ENCODE assay signal across 21 cellular contexts in genomic region chr21:46603228-46603627, GRCh38. TPM values are rescaled to one million over a fixed set of nuclear protein-coding genes. Genes with fewer than 3 reads are reported as not detected.
DNase-seq lines count a peak whose midpoint lies in the region; ATAC-seq and TF ChIP-seq lines count a peak whose summit lies in the region.
"Had no signal": no experiment of that assay in that cellular context is flagged by ENCODE, and none has a peak within 500 bp of the region (broad histone marks: within the 10 kb centered on the region; RNA-seq: fewer than 3 reads in every experiment).

No MANE protein-coding gene starts in this region.

- H3K9ac ChIP-seq in neural progenitor cell = no peak overlapping the region

- no peak overlapping the region for H2AFZ ChIP-seq in neural progenitor cell (replicated peaks)
- H2AFZ ChIP-seq: hepatocyte had no signal

- TF ChIP-seq CTCF in fibroblast of the aortic adventitia (IDR thresholded peaks at IDR 0.05; ENCODE audit: insufficient read depth, low read length) (no peak), neural progenitor cell (IDR thresholded peaks at IDR 0.05) (no peak)

- no peaks in the 10 kb centered on the region for H4K20me1 ChIP-seq in neural progenitor cell (ENCODE audit: low read depth)

- H3K79me2 ChIP-seq in neural progenitor cell (ENCODE audit: low read depth) = no peaks in the 10 kb centered on the region
- H3K79me2 ChIP-seq: hepatocyte had no signal

- intact Hi-C loops in aorta (cut with DNase I) = no loop called here

- no peaks in the 10 kb centered on the region for H3K27me3 ChIP-seq in neural progenitor cell
- H3K27me3 ChIP-seq in aorta (ENCODE audit: control insufficient read depth in 1 of 2, insufficient read depth in 2 of 2, low read length in 1 of 2) = no peaks in the 10 kb centered on the region
- H3K27me3 ChIP-seq: hepatocyte, upper lobe of right lung had no signal

- H3K9me3 Mint-ChIP-seq in activated naive CD8-positive, alpha-beta T cell treated with anti-CD3 and anti-CD28 coated beads for 36 hours = no peaks in the 10 kb centered on the region
- H3K9me3 Mint-ChIP-seq in neural progenitor cell = peaks cover 9% of the 10 kb centered on the region

- no peak overlapping the region for H3K27ac ChIP-seq in neural progenitor cell
- H3K27ac ChIP-seq in aorta (ENCODE audit: low read depth in 1 of 2, low read length in 2 of 2) = no peak overlapping the region
- H3K27ac ChIP-seq: hepatocyte, upper lobe of right lung had no signal

- 60 to 71% methylated on average over 8 to 9 of the region's 9 CpGs for WGBS in aorta, 2 donors

- DNase-seq in ELF-1 (ENCODE audit: low read depth, low spot score) = peak; percentile 21
- no peak for DNase-seq in activated naive CD8-positive, alpha-beta T cell treated with anti-CD3 and anti-CD28 coated beads for 36 hours
- DNase-seq in fibroblast of the aortic adventitia (ENCODE audit: low read depth) = peak; percentile 18
- peak; percentile 60 for DNase-seq in neural progenitor cell (ENCODE audit: low spot score)
- DNase-seq in NCI-H2029 (lab: John Stamatoyannopoulos, UW) = no peak
- DNase-seq in NCI-H526 (lab: John Stamatoyannopoulos, UW) = no peak
- DNase-seq in NCI-H187 (lab: John Stamatoyannopoulos, UW) = no peak
- no peak for DNase-seq in aorta
- DNase-seq: COR-L47; EL; Kasumi-1; NCI-H1092 treated with DMSO at 0.1 percent for 48 hours; NCI-H2171 treated with DMSO at 0.1 percent for 48 hours; SIG-M5; stimulated activated naive CD4-positive, alpha-beta T cell treated with Interleukin-2 at 50 U/mL for 16 hours; T1000; upper lobe of right lung had no signal

- H3K9me3 ChIP-seq in neural progenitor cell (ENCODE audit: low read depth) = no peaks in the 10 kb centered on the region
- no peaks in the 10 kb centered on the region for H3K9me3 ChIP-seq in aorta (ENCODE audit: control insufficient read depth, low read length)
- H3K9me3 ChIP-seq: upper lobe of right lung had no signal

- peaks cover 10% of the 10 kb centered on the region for H3F3A ChIP-seq in neural progenitor cell (ENCODE audit: low read depth)

- peak overlapping the region; percentile 42 for H3K4me2 ChIP-seq in neural progenitor cell
- H3K4me2 ChIP-seq: hepatocyte had no signal

- H3K4me3 ChIP-seq in fibroblast of the aortic adventitia (ENCODE audit: low read depth, low read length) = no peak overlapping the region
- no peak overlapping the region for H3K4me3 ChIP-seq in neural progenitor cell
- H3K4me3 ChIP-seq in aorta (ENCODE audit: low read length in 2 of 2) = no peak overlapping the region
- H3K4me3 ChIP-seq: hepatocyte, upper lobe of right lung had no signal

- H3K27me3 Mint-ChIP-seq in activated naive CD8-positive, alpha-beta T cell treated with anti-CD3 and anti-CD28 coated beads for 36 hours = no peaks in the 10 kb centered on the region
- peaks cover 7% of the 10 kb centered on the region for H3K27me3 Mint-ChIP-seq in neural progenitor cell (ENCODE audit: insufficient read depth, low read depth)

- H3K4me1 ChIP-seq in neural progenitor cell = peaks cover 31% of the 10 kb centered on the region
- no peaks in the 10 kb centered on the region for H3K4me1 ChIP-seq in aorta (ENCODE audit: control insufficient read depth in 1 of 2, insufficient read depth in 2 of 2, low read length in 2 of 2)

- no peak for ATAC-seq in aorta (ENCODE audit: low FRiP score)
- ATAC-seq: sciatic nerve, upper lobe of right lung had no signal

- peak overlapping the region; percentile 37 for H3K4me3 Mint-ChIP-seq in activated naive CD8-positive, alpha-beta T cell treated with anti-CD3 and anti-CD28 coated beads for 36 hours
- H3K4me3 Mint-ChIP-seq in neural progenitor cell = no peak overlapping the region

- no peaks in the 10 kb centered on the region for H3K36me3 ChIP-seq in neural progenitor cell
- H3K36me3 ChIP-seq in aorta (ENCODE audit: control insufficient read depth in 1 of 2, insufficient read depth in 2 of 2, low read length in 1 of 2) = no peaks in the 10 kb centered on the region
- H3K36me3 ChIP-seq: upper lobe of right lung had no signal

- no peaks in the 10 kb centered on the region for H3K36me3 Mint-ChIP-seq in activated naive CD8-positive, alpha-beta T cell treated with anti-CD3 and anti-CD28 coated beads for 36 hours
- no peaks in the 10 kb centered on the region for H3K36me3 Mint-ChIP-seq in neural progenitor cell

- peaks cover 60% of the 10 kb centered on the region for H3K4me1 Mint-ChIP-seq in activated naive CD8-positive, alpha-beta T cell treated with anti-CD3 and anti-CD28 coated beads for 36 hours
- peaks cover 72% of the 10 kb centered on the region for H3K4me1 Mint-ChIP-seq in neural progenitor cell

- H3K27ac Mint-ChIP-seq in activated naive CD8-positive, alpha-beta T cell treated with anti-CD3 and anti-CD28 coated beads for 36 hours = no peak overlapping the region
- H3K27ac Mint-ChIP-seq in neural progenitor cell = no peak overlapping the region

RNA-seq across cellular contexts. Expression of gene S100B, which starts 1.7 kb away (rescaled TPM):
- 10 to 100 TPM in 1 of 2 experiments, 1 to 10 TPM in 1; 8.7 to 10.5 TPM for total RNA-seq in activated naive CD8-positive, alpha-beta T cell treated with anti-CD3 and anti-CD28 coated beads for 36 hours
- total RNA-seq in fibroblast of the aortic adventitia (ENCODE audit: low replicate concordance) = 1.1 and 1.2 TPM in 2 replicates
- total RNA-seq in neural progenitor cell (ENCODE audit: low replicate concordance) = 0.60 and 1.0 TPM in 2 replicates
- total RNA-seq in aorta = 1 to 10 TPM; 6.1 to 8.7 TPM
- 1 to 10 TPM; 1.1 to 5.1 TPM for polyA plus RNA-seq in aorta
- total RNA-seq: fibroblast of villous mesenchyme, hepatocyte, OCI-LY7 had no signal
- polyA plus RNA-seq: hepatocyte had no signal

RNA-seq across cellular contexts. Expression of gene PRMT2, which starts 32.2 kb away (rescaled TPM):
- 10 to 100 TPM; 56.8 to 59.9 TPM for total RNA-seq in activated naive CD8-positive, alpha-beta T cell treated with anti-CD3 and anti-CD28 coated beads for 36 hours
- total RNA-seq in fibroblast of the aortic adventitia (ENCODE audit: low replicate concordance) (96.6 and 338 TPM in 2 replicates), neural progenitor cell (ENCODE audit: low replicate concordance) (75.4 and 93.9 TPM in 2 replicates), aorta (100 to 1,000 TPM; 118 to 139 TPM)
- polyA plus RNA-seq in aorta = 100 to 1,000 TPM; 134 to 140 TPM

Comparison
In these comparisons a context has a peak if more than half of its experiments do, and no peak if none do; other contexts are left out.
1. DNase-seq: peak in ELF-1 (single experiment), fibroblast of the aortic adventitia (single experiment) and neural progenitor cell (single experiment); none in activated naive CD8-positive, alpha-beta T cell treated with anti-CD3 and anti-CD28 coated beads for 36 hours (single experiment), NCI-H2029 (single experiment), NCI-H526 (0 of 2), NCI-H187 (0 of 2) and aorta (0 of 2).